8 cellular contexts compared by ENCODE assay signal in the genomic region with DNA sequence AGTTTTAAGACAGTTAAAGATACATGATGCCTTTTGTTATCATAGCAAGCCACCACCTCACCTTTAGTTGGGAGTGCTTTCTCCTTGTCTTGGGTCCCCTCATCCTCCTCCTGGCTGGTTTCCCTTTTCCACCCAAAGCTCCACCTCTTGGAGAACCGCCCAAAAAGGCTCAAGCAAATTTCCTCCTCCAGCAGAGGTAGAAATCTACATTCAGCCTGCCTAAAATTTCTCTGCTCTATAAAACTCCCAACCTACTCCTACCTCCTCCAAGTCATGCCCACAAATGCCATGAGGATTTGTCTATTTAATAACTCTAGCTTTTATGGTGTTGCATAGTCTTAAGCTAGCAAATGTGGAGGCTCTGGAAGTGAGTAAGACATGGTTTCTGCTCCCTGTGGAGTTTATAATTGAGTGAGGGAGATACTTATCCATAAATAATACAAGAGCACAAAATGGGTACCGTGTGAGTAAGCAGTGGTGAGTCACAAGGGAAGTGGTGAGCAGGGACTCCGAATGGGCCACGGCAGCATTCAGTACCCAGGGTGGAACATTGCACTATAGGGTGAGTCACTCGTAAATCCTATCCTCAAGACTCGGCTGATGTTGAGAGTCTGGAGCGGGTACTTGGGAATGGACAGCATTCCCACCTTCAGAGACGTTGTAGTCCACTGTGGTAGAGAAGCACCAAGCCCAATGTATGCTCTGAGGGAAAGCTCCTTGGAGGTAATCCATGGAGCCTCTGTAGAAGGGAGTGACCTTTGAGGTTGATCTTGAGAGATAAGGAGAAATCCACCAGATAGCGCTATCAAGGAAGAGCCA.
DNase-seq lines count a peak whose midpoint lies in the region; ATAC-seq and TF ChIP-seq lines count a peak whose summit lies in the region.

No MANE protein-coding gene starts in this region.

- CTCF ChIA-PET in CD4-positive, alpha-beta memory T cell (lab: Charles Lee; ENCODE audit: partially characterized antibody), result no interaction called here
- CTCF ChIA-PET in activated CD8-positive, alpha-beta memory T cell treated with anti-CD3 and anti-CD28 coated beads, Interleukin-2, amount 10 ng/mL, durations not matched to agents 7 days and 5 days (lab: Charles Lee), result no interaction called here
- CTCF ChIA-PET in WTC11 (lab: Charles Lee), result no interaction called here

- H3K27ac ChIP-seq in CD4-positive, alpha-beta memory T cell (ENCODE audit: low read depth, low read length), result no peak overlapping the region

- H3K4me3 Mint-ChIP-seq in CD4-positive, alpha-beta memory T cell, result peak overlapping the region in 1 of 8 donors; percentile 0
- no peak overlapping the region for H3K4me3 Mint-ChIP-seq in activated CD8-positive, alpha-beta memory T cell treated with anti-CD3 and anti-CD28 coated beads, Interleukin-2, amount 10 ng/mL, durations not matched to agents 7 days and 5 days
- H3K4me3 Mint-ChIP-seq in WTC11, result no peak overlapping the region

- no peaks in the 10 kb centered on the region for H3K27me3 ChIP-seq in CD4-positive, alpha-beta memory T cell (ENCODE audit: insufficient read depth, low read length)

- no peak overlapping the region for H3K4me3 ChIP-seq in CD4-positive, alpha-beta memory T cell (ENCODE audit: low read length in 2 of 2)
- no peak overlapping the region for H3K4me3 ChIP-seq in fibroblast of mammary gland (ENCODE audit: control insufficient read depth, low read depth, low read length)

- H3K27ac Mint-ChIP-seq in CD4-positive, alpha-beta memory T cell, result peak overlapping the region in 4 of 7 donors; percentile 31 to 70 (median 43)
- peak overlapping the region; percentile 9 for H3K27ac Mint-ChIP-seq in activated CD8-positive, alpha-beta memory T cell treated with anti-CD3 and anti-CD28 coated beads, Interleukin-2, amount 10 ng/mL, durations not matched to agents 7 days and 5 days
- H3K27ac Mint-ChIP-seq in WTC11, result no peak overlapping the region

- intact Hi-C loops in CD4-positive, alpha-beta memory T cell (cut with micrococcal nuclease), result loop anchor here (5.0 kb wide), 2 partner anchors 108 to 148 kb away; partner anchors contain the start of gene RTN4

- H3K27me3 Mint-ChIP-seq in CD4-positive, alpha-beta memory T cell, result peaks cover 1% of the 10 kb centered on the region in 2 donors
- no peaks in the 10 kb centered on the region for H3K27me3 Mint-ChIP-seq in activated CD8-positive, alpha-beta memory T cell treated with anti-CD3 and anti-CD28 coated beads, Interleukin-2, amount 10 ng/mL, durations not matched to agents 7 days and 5 days
- no peaks in the 10 kb centered on the region for H3K27me3 Mint-ChIP-seq in WTC11 (ENCODE audit: low read depth)

- peak; percentile 99 for ATAC-seq in activated CD8-positive, alpha-beta memory T cell treated with anti-CD3 and anti-CD28 coated beads, Interleukin-2, amount 10 ng/mL, durations not matched to agents 7 days and 5 days
- ATAC-seq in GM21390 (IDR thresholded peaks at IDR 0.05; ENCODE audit: unreplicated experiment) (no peak), WTC11 (no peak)

- peaks cover 8 to 9% (median 9%) of the 10 kb centered on the region in 4 donors for H3K4me1 Mint-ChIP-seq in CD4-positive, alpha-beta memory T cell
- H3K4me1 Mint-ChIP-seq in activated CD8-positive, alpha-beta memory T cell treated with anti-CD3 and anti-CD28 coated beads, Interleukin-2, amount 10 ng/mL, durations not matched to agents 7 days and 5 days, result peaks cover 13% of the 10 kb centered on the region
- no peaks in the 10 kb centered on the region for H3K4me1 Mint-ChIP-seq in WTC11

- POLR2A ChIA-PET in CD4-positive, alpha-beta memory T cell (lab: Charles Lee; ENCODE audit: partially characterized antibody), result interaction anchor here (1.2 kb wide), 1 partner anchor 62 kb away, joined by 4 read pairs; no protein-coding TSS in a partner anchor
- POLR2A ChIA-PET in WTC11 (lab: Charles Lee), result no interaction called here

- H3K9me3 ChIP-seq in CD4-positive, alpha-beta memory T cell (ENCODE audit: control insufficient read depth in 1 of 2, low read length in 2 of 2), result no peaks in the 10 kb centered on the region

- TF ChIP-seq CTCF in fibroblast of mammary gland (conservative IDR thresholded peaks at IDR 0.05; ENCODE audit: control insufficient read depth, insufficient read depth, low read depth, low read length), result no peak
- TF ChIP-seq CTCF in WTC11 (IDR thresholded peaks at IDR 0.05), result no peak

- no peaks in the 10 kb centered on the region for H3K36me3 ChIP-seq in CD4-positive, alpha-beta memory T cell (ENCODE audit: insufficient read depth, low read length)

- peak; percentile 10 to 67 (median 32) for DNase-seq in CD4-positive, alpha-beta memory T cell
- DNase-seq in NCI-H446 treated with DMSO at 0.1 percent for 48 hours (lab: John Stamatoyannopoulos, UW) (peak; percentile 22), fibroblast of mammary gland (ENCODE audit: low read depth) (peak; percentile 99), WTC11 (ENCODE audit: low spot score) (no peak), SK-N-DZ (ENCODE audit: low spot score) (no peak)
- peak; percentile 79 for DNase-seq in activated CD8-positive, alpha-beta memory T cell treated with anti-CD3 and anti-CD28 coated beads, Interleukin-2, amount 10 ng/mL, durations not matched to agents 7 days and 5 days
- DNase-seq in stimulated activated CD4-positive, alpha-beta T cell treated with anti-CD3 and anti-CD28 coated beads, Interleukin-15, amount 100 ng/mL, for 48 hours (ENCODE audit: low read depth in 2 of 2), result peak; percentile 57 to 65

- H3K36me3 Mint-ChIP-seq in CD4-positive, alpha-beta memory T cell, result no peaks in the 10 kb centered on the region
- no peaks in the 10 kb centered on the region for H3K36me3 Mint-ChIP-seq in activated CD8-positive, alpha-beta memory T cell treated with anti-CD3 and anti-CD28 coated beads, Interleukin-2, amount 10 ng/mL, durations not matched to agents 7 days and 5 days
- H3K36me3 Mint-ChIP-seq in WTC11, result no peaks in the 10 kb centered on the region

- peaks cover 8% of the 10 kb centered on the region for H3K4me1 ChIP-seq in CD4-positive, alpha-beta memory T cell (ENCODE audit: insufficient read depth, low read length)

- no peaks in the 10 kb centered on the region for H3K9me3 Mint-ChIP-seq in CD4-positive, alpha-beta memory T cell
- no peaks in the 10 kb centered on the region for H3K9me3 Mint-ChIP-seq in activated CD8-positive, alpha-beta memory T cell treated with anti-CD3 and anti-CD28 coated beads, Interleukin-2, amount 10 ng/mL, durations not matched to agents 7 days and 5 days (ENCODE audit: low read depth)
- H3K9me3 Mint-ChIP-seq in WTC11, result no peaks in the 10 kb centered on the region

TF ChIP-seq in WTC11, 78 proteins besides CTCF, POLR2A, EP300 and RAD21:
- TF ChIP-seq ZNF416 (CRISPR knock-in tag; IDR thresholded peaks at IDR 0.05) (no peak), FOXK1 (CRISPR knock-in tag; IDR thresholded peaks at IDR 0.05) (no peak), IRF1 (CRISPR knock-in tag; IDR thresholded peaks at IDR 0.05) (no peak), ELF4 (CRISPR knock-in tag; IDR thresholded peaks at IDR 0.05; ENCODE audit: low read depth) (no peak)
- TF ChIP-seq, protein P1, sequence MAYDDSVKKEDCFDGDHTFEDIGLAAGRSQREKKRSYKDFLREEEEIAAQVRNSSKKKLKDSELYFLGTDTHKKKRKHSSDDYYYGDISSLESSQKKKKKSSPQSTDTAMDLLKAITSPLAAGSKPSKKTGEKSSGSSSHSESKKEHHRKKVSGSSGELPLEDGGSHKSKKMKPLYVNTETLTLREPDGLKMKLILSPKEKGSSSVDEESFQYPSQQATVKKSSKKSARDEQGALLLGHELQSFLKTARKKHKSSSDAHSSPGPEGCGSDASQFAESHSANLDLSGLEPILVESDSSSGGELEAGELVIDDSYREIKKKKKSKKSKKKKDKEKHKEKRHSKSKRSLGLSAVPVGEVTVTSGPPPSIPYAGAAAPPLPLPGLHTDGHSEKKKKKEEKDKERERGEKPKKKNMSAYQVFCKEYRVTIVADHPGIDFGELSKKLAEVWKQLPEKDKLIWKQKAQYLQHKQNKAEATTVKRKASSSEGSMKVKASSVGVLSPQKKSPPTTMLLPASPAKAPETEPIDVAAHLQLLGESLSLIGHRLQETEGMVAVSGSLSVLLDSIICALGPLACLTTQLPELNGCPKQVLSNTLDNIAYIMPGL (CRISPR knock-in tag; IDR thresholded peaks at IDR 0.05), result no peak
- TF ChIP-seq, protein P2, sequence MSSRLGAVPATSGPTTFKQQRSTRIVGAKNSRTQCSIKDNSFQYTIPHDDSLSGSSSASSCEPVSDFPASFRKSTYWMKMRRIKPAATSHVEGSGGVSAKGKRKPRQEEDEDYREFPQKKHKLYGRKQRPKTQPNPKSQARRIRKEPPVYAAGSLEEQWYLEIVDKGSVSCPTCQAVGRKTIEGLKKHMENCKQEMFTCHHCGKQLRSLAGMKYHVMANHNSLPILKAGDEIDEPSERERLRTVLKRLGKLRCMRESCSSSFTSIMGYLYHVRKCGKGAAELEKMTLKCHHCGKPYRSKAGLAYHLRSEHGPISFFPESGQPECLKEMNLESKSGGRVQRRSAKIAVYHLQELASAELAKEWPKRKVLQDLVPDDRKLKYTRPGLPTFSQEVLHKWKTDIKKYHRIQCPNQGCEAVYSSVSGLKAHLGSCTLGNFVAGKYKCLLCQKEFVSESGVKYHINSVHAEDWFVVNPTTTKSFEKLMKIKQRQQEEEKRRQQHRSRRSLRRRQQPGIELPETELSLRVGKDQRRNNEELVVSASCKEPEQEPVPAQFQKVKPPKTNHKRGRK (CRISPR knock-in tag; IDR thresholded peaks at IDR 0.05; ENCODE audit: borderline replicate concordance), result no peak
- TF ChIP-seq, protein P3, sequence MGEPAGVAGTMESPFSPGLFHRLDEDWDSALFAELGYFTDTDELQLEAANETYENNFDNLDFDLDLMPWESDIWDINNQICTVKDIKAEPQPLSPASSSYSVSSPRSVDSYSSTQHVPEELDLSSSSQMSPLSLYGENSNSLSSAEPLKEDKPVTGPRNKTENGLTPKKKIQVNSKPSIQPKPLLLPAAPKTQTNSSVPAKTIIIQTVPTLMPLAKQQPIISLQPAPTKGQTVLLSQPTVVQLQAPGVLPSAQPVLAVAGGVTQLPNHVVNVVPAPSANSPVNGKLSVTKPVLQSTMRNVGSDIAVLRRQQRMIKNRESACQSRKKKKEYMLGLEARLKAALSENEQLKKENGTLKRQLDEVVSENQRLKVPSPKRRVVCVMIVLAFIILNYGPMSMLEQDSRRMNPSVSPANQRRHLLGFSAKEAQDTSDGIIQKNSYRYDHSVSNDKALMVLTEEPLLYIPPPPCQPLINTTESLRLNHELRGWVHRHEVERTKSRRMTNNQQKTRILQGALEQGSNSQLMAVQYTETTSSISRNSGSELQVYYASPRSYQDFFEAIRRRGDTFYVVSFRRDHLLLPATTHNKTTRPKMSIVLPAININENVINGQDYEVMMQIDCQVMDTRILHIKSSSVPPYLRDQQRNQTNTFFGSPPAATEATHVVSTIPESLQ (CRISPR knock-in tag; IDR thresholded peaks at IDR 0.05), result no peak
TF ChIP-seq in WTC11: peak in this region for 0.

Comparison
In these comparisons a context has a peak if more than half of its experiments do, and no peak if none do; other contexts are left out.
1. DNase-seq: peak in CD4-positive, alpha-beta memory T cell (5 of 5), NCI-H446 treated with DMSO at 0.1 percent for 48 hours (single experiment), activated CD8-positive, alpha-beta memory T cell treated with anti-CD3 and anti-CD28 coated beads, Interleukin-2, amount 10 ng/mL, durations not matched to agents 7 days and 5 days (single experiment), fibroblast of mammary gland (single experiment) and stimulated activated CD4-positive, alpha-beta T cell treated with anti-CD3 and anti-CD28 coated beads, Interleukin-15, amount 100 ng/mL, for 48 hours (2 of 2); none in WTC11 (single experiment) and SK-N-DZ (single experiment).